16 cellular contexts compared by ENCODE assay signal in the genomic region with DNA sequence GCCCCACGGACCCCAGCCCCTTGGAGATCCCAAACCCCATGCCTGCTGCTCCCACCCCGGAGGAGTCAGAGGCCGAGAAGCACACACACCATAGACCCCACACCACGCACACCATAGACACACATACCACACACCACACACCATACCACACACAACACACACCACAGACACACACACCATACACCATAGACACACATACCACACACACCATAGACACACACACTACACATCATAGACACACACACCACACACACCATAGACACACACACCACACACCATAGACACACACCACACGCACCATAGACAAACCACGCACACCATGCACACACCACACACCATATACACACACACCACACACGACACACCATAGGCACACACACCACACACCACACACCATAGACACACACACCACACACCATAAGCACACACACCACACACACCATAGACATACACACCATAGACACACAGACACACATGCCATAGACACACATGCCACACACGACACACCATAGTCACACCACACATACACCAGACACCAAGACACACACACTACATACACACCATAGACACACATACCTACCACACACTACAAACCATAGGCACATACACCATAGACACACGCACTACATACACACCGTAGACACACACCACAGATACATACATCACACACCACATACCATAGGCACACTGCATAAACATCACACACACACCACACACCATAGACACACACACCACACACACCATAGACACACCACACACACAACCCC. TPM values are rescaled to one million over a fixed set of nuclear protein-coding genes. Genes with fewer than 3 reads are reported as not detected.
DNase-seq lines count a peak whose midpoint lies in the region; ATAC-seq, FAIRE-seq and TF ChIP-seq lines count a peak whose summit lies in the region.
"Had no signal": no experiment of that assay in that cellular context is flagged by ENCODE, and none has a peak within 500 bp of the region (broad histone marks: within the 10 kb centered on the region; RNA-seq: fewer than 3 reads in every experiment).

No MANE protein-coding gene starts in this region.

- H3K9me3 Mint-ChIP-seq in activated CD8-positive, alpha-beta T cell treated with anti-CD3 and anti-CD28 coated beads for 36 hours = no peaks in the 10 kb centered on the region
- H3K9me3 Mint-ChIP-seq in chondrocyte (ENCODE audit: low read depth) = no peaks in the 10 kb centered on the region
- H3K9me3 Mint-ChIP-seq: naive thymus-derived CD8-positive, alpha-beta T cell had no signal

- H3K36me3 Mint-ChIP-seq in activated CD8-positive, alpha-beta T cell treated with anti-CD3 and anti-CD28 coated beads for 36 hours (ENCODE audit: low read depth) = no peaks in the 10 kb centered on the region
- peaks cover 1% of the 10 kb centered on the region for H3K36me3 Mint-ChIP-seq in chondrocyte (ENCODE audit: low read depth)
- H3K36me3 Mint-ChIP-seq: naive thymus-derived CD8-positive, alpha-beta T cell had no signal

- CTCF ChIA-PET in activated CD8-positive, alpha-beta T cell treated with anti-CD3 and anti-CD28 coated beads for 36 hours (lab: Charles Lee) = no interaction called here

- H3K27me3 ChIP-seq in sigmoid colon = no peaks in the 10 kb centered on the region

- H3K27me3 Mint-ChIP-seq in activated CD8-positive, alpha-beta T cell treated with anti-CD3 and anti-CD28 coated beads for 36 hours = no peaks in the 10 kb centered on the region
- no peaks in the 10 kb centered on the region for H3K27me3 Mint-ChIP-seq in chondrocyte (ENCODE audit: low read depth)
- H3K27me3 Mint-ChIP-seq: B cell; naive thymus-derived CD8-positive, alpha-beta T cell had no signal

- no peak for TF ChIP-seq CTCF in activated CD8-positive, alpha-beta T cell treated with anti-CD3 and anti-CD28 coated beads for 36 hours (IDR thresholded peaks at IDR 0.05)
- TF ChIP-seq CTCF in sigmoid colon (IDR thresholded peaks at IDR 0.05) (no peak), chondrocyte (IDR thresholded peaks at IDR 0.05) (no peak)

- peak; percentile 52 for FAIRE-seq in GM18507 (lab: Jason Lieb, UNC)

- no peak for TF ChIP-seq EP300 in sigmoid colon (IDR thresholded peaks at IDR 0.05)

- H3K4me1 Mint-ChIP-seq in activated CD8-positive, alpha-beta T cell treated with anti-CD3 and anti-CD28 coated beads for 36 hours (ENCODE audit: low read depth) = no peaks in the 10 kb centered on the region
- H3K4me1 Mint-ChIP-seq in chondrocyte (ENCODE audit: low read depth) = peaks cover 32% of the 10 kb centered on the region

- POLR2A ChIA-PET in activated CD8-positive, alpha-beta T cell treated with anti-CD3 and anti-CD28 coated beads for 36 hours (lab: Charles Lee) = no interaction called here

- H3K9me3 ChIP-seq in sigmoid colon = no peaks in the 10 kb centered on the region
- H3K9me3 ChIP-seq: HAP-1 had no signal

- H3K4me1 ChIP-seq in sigmoid colon = peaks cover 0 to 29% (median 5%) of the 10 kb centered on the region in 4 donors
- H3K4me1 ChIP-seq: HAP-1 had no signal

- no peaks in the 10 kb centered on the region for H3K36me3 ChIP-seq in sigmoid colon
- H3K36me3 ChIP-seq: HAP-1 had no signal

- peak overlapping the region in 3 of 4 donors; percentile 10 to 33 (median 10) for H3K4me3 ChIP-seq in sigmoid colon
- H3K4me3 ChIP-seq: HAP-1 had no signal

- WGBS in sigmoid colon, 2 donors = 46 to 57% methylated on average over 10 of the region's 10 CpGs

- no peak overlapping the region for H3K27ac Mint-ChIP-seq in activated CD8-positive, alpha-beta T cell treated with anti-CD3 and anti-CD28 coated beads for 36 hours
- no peak overlapping the region for H3K27ac Mint-ChIP-seq in chondrocyte (ENCODE audit: unreplicated experiment)
- H3K27ac Mint-ChIP-seq: B cell; naive thymus-derived CD8-positive, alpha-beta T cell had no signal

- H3K27ac ChIP-seq in sigmoid colon = no peak overlapping the region

- no peak for TF ChIP-seq POLR2A in sigmoid colon (IDR thresholded peaks at IDR 0.05)

- peak; percentile 10 for ATAC-seq in activated CD8-positive, alpha-beta T cell treated with anti-CD3 and anti-CD28 coated beads for 36 hours
- ATAC-seq in left colon (peak; percentile 8), GM21825 (IDR thresholded peaks at IDR 0.05; ENCODE audit: unreplicated experiment) (no peak)
- ATAC-seq: naive thymus-derived CD8-positive, alpha-beta T cell had no signal

- DNase-seq in GM18507 (ENCODE audit: extremely low spot score, insufficient read length, low read depth) (no peak), left colon (no peak), sigmoid colon (no peak), hypothalamus (lab: John Stamatoyannopoulos, UW) (no peak), chondrocyte (ENCODE audit: low spot score) (no peak), GM19238 (ENCODE audit: insufficient read length, low spot score) (no peak)
- DNase-seq in activated CD8-positive, alpha-beta T cell treated with anti-CD3 and anti-CD28 coated beads for 36 hours = no peak
- DNase-seq: activated CD4-positive, CD25-positive, alpha-beta regulatory T cell; activated naive CD4-positive, alpha-beta T cell; head of caudate nucleus; kidney glomerular epithelial cell; naive thymus-derived CD8-positive, alpha-beta T cell; OCI-M1 had no signal

- intact Hi-C loops in activated CD8-positive, alpha-beta T cell treated with anti-CD3 and anti-CD28 coated beads for 36 hours (cut with micrococcal nuclease) = no loop called here
- intact Hi-C loops in left colon (cut with DNase I, micrococcal nuclease) (no loop called here), sigmoid colon (cut with DNase I) (no loop called here)

- H3K4me3 Mint-ChIP-seq in activated CD8-positive, alpha-beta T cell treated with anti-CD3 and anti-CD28 coated beads for 36 hours = no peak overlapping the region
- no peak overlapping the region for H3K4me3 Mint-ChIP-seq in chondrocyte (ENCODE audit: unreplicated experiment)
- H3K4me3 Mint-ChIP-seq: B cell; naive thymus-derived CD8-positive, alpha-beta T cell had no signal

RNA-seq across cellular contexts. Expression of a gene that starts 11.3 kb away (rescaled TPM):
- total RNA-seq in activated CD8-positive, alpha-beta T cell treated with anti-CD3 and anti-CD28 coated beads for 36 hours = 10 to 100 TPM in 1 of 2 experiments, 1 to 10 TPM in 1; 9.6 to 12.0 TPM
- total RNA-seq in left colon (10 to 100 TPM; 12.9 to 17.6 TPM), sigmoid colon (10 to 100 TPM; 15.1 to 21.9 (median 16.2) TPM), chondrocyte (51.4 to 72.7 TPM (median 55.4 TPM) in 3 replicates)
- 10 to 100 TPM in 1 of 3 donors, 1 to 10 TPM in 2; 3.6 to 17.2 (median 4.2) TPM for polyA plus RNA-seq in sigmoid colon

RNA-seq across cellular contexts. Expression of a gene that starts 12.1 kb away (rescaled TPM):
- total RNA-seq in activated CD8-positive, alpha-beta T cell treated with anti-CD3 and anti-CD28 coated beads for 36 hours = under 1 TPM; 0.54 to 0.79 TPM
- total RNA-seq in left colon (1 to 10 TPM; 2.0 to 2.1 TPM), sigmoid colon (10 to 100 TPM in 1 of 4 donors, 1 to 10 TPM in 3; 5.3 to 25.8 (median 6.4) TPM), chondrocyte (5.8 to 11.8 TPM (median 6.5 TPM) in 3 replicates)
- polyA plus RNA-seq in sigmoid colon = 1 to 10 TPM in 1 of 3 donors, not detected in 2; 1.4 TPM
